24 cellular contexts compared by ENCODE assay signal in the genomic region with DNA sequence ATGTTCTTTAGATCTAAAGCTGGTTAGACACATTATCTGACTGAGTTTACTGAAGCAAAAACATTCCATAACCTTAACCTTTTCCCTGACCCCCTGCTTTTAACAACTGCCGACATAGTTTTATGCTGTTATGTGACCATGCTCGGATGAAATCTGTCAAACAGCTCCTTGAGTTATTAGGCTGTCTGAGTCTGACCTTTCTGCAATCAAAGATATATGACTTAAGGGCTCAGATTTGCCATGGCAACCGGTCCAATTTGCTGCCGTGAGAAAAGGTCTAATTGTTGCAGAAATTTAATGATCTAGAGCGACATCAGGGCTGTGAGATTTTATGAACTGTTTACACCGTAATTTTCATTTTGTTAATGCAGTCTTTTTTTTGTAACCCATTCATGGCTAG.
DNase-seq lines count a peak whose midpoint lies in the region; TF ChIP-seq lines count a peak whose summit lies in the region.
"Had no signal": no experiment of that assay in that cellular context is flagged by ENCODE, and none has a peak within 500 bp of the region (broad histone marks: within the 10 kb centered on the region; RNA-seq: fewer than 3 reads in every experiment).

No MANE protein-coding gene starts in this region.

- H3K27ac Mint-ChIP-seq in neural progenitor cell: peak overlapping the region; percentile 6
- H3K27ac Mint-ChIP-seq: dendritic cell treated with granulocyte-macrophage colony-stimulating factor and Interleukin-4, amounts not matched to agents 40 ng/mL and 50 ng/mL, for 4 days had no signal

- TF ChIP-seq CTCF in neural progenitor cell (IDR thresholded peaks at IDR 0.05): no peak

- H3K27me3 ChIP-seq in neural progenitor cell: no peaks in the 10 kb centered on the region
- H3K27me3 ChIP-seq: upper lobe of left lung had no signal

- H3K4me3 Mint-ChIP-seq in neural progenitor cell: peak overlapping the region; percentile 31
- H3K4me3 Mint-ChIP-seq: activated T-cell treated with anti-CD3 and anti-CD28 coated beads, Interleukin-2, amount 50 U/mL, for 4 hours; dendritic cell treated with granulocyte-macrophage colony-stimulating factor and Interleukin-4, amounts not matched to agents 40 ng/mL and 50 ng/mL, for 4 days had no signal

- peaks cover 6% of the 10 kb centered on the region for H4K20me1 ChIP-seq in neural progenitor cell (ENCODE audit: low read depth)

- no peak overlapping the region for H3K4me3 ChIP-seq in neural progenitor cell
- H3K4me3 ChIP-seq: SK-N-MC, smooth muscle cell, upper lobe of left lung had no signal

- peaks cover 11% of the 10 kb centered on the region for H3K9me3 ChIP-seq in neural progenitor cell (ENCODE audit: low read depth)

- no peak overlapping the region for H3K4me2 ChIP-seq in neural progenitor cell
- H3K4me2 ChIP-seq: smooth muscle cell had no signal

- H3K9me3 Mint-ChIP-seq in neural progenitor cell: peaks cover 24% of the 10 kb centered on the region

- peaks cover 24% of the 10 kb centered on the region for H3K36me3 ChIP-seq in neural progenitor cell

- peaks cover 48% of the 10 kb centered on the region for H3K79me2 ChIP-seq in neural progenitor cell (ENCODE audit: low read depth)

- no peaks in the 10 kb centered on the region for H3K27me3 Mint-ChIP-seq in neural progenitor cell (ENCODE audit: insufficient read depth, low read depth)
- H3K27me3 Mint-ChIP-seq: dendritic cell treated with granulocyte-macrophage colony-stimulating factor and Interleukin-4, amounts not matched to agents 40 ng/mL and 50 ng/mL, for 4 days had no signal

- H2AFZ ChIP-seq in neural progenitor cell (replicated peaks): no peak overlapping the region

- DNase-seq in NCI-H1436 (lab: John Stamatoyannopoulos, UW): peak; percentile 17
- no peak for DNase-seq in NCI-H1436 treated with DMSO at 0.1 percent for 48 hours (lab: John Stamatoyannopoulos, UW)
- peak; percentile 40 to 57 for DNase-seq in NCI-H1930 (lab: John Stamatoyannopoulos, UW)
- peak; percentile 7 for DNase-seq in foreskin melanocyte
- DNase-seq in neural progenitor cell (ENCODE audit: low spot score): no peak
- DNase-seq in D341Med (ENCODE audit: low spot score): no peak
- DNase-seq in medulla oblongata (ENCODE audit: extremely low spot score): no peak
- DNase-seq in NCI-H524 (lab: John Stamatoyannopoulos, UW): no peak
- DNase-seq: 8988T; activated CD4-positive, alpha-beta T cell treated with anti-CD3 and anti-CD28 coated beads for 4 hours; activated naive CD4-positive, alpha-beta T cell treated with Interleukin-2 at 50 U/mL for 16 hours; activated T-cell treated with anti-CD3 and anti-CD28 coated beads, Interleukin-2, amount 50 U/mL, for 4 hours; DMS79; GF-D8; NCI-H1092 treated with DMSO at 0.1 percent for 48 hours; NCI-H82; occipital lobe; stimulated activated CD4-positive, alpha-beta T cell treated with anti-CD3 and anti-CD28 coated beads, Interleukin-2, amount 100 ng/mL, for 24 hours; T-helper 2 cell; upper lobe of left lung had no signal

- H3K9ac ChIP-seq in neural progenitor cell: no peak overlapping the region

- peaks cover 35% of the 10 kb centered on the region for H3K4me1 Mint-ChIP-seq in neural progenitor cell

- peaks cover 14% of the 10 kb centered on the region for H3F3A ChIP-seq in neural progenitor cell (ENCODE audit: low read depth)

- no peak overlapping the region for H3K27ac ChIP-seq in neural progenitor cell
- H3K27ac ChIP-seq: RWPE1, SK-N-MC, upper lobe of left lung had no signal

- H3K4me1 ChIP-seq in neural progenitor cell: peaks cover 8% of the 10 kb centered on the region
- H3K4me1 ChIP-seq: upper lobe of left lung had no signal

- H3K36me3 Mint-ChIP-seq in neural progenitor cell: peaks cover 26% of the 10 kb centered on the region

Comparison
In these comparisons a context has a peak if more than half of its experiments do, and no peak if none do; other contexts are left out.
1. DNase-seq: peak in NCI-H1436 (single experiment), NCI-H1930 (2 of 2) and foreskin melanocyte (single experiment); none in NCI-H1436 treated with DMSO at 0.1 percent for 48 hours (single experiment), neural progenitor cell (single experiment), D341Med (single experiment), medulla oblongata (single experiment) and NCI-H524 (0 of 2).